Comparison of ENCODE assay signal across 8 cellular contexts in the genomic region with DNA sequence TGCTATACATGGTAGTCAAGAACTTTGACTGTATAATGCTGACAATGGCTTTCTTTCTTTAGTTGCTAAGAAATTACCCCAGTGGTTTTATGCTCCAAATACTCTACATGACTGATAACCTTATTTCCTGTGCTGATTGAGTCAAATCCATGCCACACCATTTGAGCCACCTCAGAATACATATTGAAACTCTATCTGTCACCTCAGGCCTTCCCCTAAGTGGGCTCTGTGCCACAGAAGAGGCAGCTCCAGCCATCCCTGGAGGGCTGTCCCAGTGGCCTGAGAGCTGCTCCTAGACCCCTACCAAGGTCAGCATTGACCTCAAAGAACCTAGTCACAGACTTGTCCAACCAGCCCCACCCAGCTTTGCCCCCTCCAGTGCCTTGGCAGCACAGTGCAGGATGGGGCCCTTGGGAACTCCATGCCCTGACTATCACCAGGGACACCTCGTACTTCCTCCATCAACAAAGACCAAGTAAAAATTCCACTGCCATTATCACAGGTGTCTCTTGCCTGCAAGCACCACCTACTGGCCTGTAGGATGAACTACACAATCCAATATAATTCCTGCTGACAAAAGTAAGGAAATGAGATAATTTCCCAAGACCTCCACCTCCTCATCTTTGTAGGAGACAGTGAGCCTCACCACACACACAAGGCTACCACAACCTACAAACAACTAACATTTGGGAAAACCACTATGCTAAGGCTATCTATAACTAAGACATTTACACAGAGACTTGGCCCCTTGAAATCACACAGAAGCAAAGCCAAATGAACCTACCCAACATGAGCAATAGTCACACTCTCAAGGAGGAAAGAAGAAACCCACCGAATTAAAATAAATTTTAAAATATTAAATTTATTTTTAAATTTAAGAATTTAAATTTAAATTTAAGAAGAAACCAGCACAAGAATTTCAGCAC.
DNase-seq lines count a peak whose midpoint lies in the region; ATAC-seq and TF ChIP-seq lines count a peak whose summit lies in the region.

No MANE protein-coding gene starts in this region.

- POLR2A ChIA-PET in GM10248 (lab: Yijun Ruan, JAX): no interaction called here

- H3K27me3 ChIP-seq in WERI-Rb-1 (ENCODE audit: insufficient read depth, low read depth, severe bottlenecking) (no peaks in the 10 kb centered on the region), right lobe of liver (no peaks in the 10 kb centered on the region)

- 22% methylated on average over 2 of the region's 2 CpGs for WGBS in right lobe of liver (ENCODE audit: insufficient coverage, low coverage, low lambda C conversion rate, missing lambda C conversion rate)

- TF ChIP-seq CTCF in GM10248 (IDR thresholded peaks at IDR 0.05; ENCODE audit: control extremely low read depth, extremely low read depth, low read depth, missing control alignments) (peak; percentile 54), WERI-Rb-1 (IDR thresholded peaks at IDR 0.05; ENCODE audit: low read depth, low read length) (peak; percentile 67), right lobe of liver (IDR thresholded peaks at IDR 0.05) (peak; percentile 44 to 56 (median 56))

- intact Hi-C loops in right lobe of liver (cut with DNase I): no loop called here
- intact Hi-C loops in activated T-helper 1 cell treated with anti-CD3 and anti-CD28 coated beads, Interleukin-12 subunit alpha, Interleukin-12 subunit beta, Interleukin-2, Interleukin-4 antibody, amounts not matched to agents 30 ng/mL and 10 ng/mL and 1 ng/mL, durations not matched to agents 14 hours and 24 hours and 36 hours (cut with micrococcal nuclease): loop anchor here (1.0 kb wide), 1 partner anchor 615 kb away; no protein-coding TSS in a partner anchor

- H3K36me3 ChIP-seq in WERI-Rb-1 (no peaks in the 10 kb centered on the region), right lobe of liver (no peaks in the 10 kb centered on the region)

- no peak overlapping the region for H3K27ac Mint-ChIP-seq in activated T-helper 1 cell treated with anti-CD3 and anti-CD28 coated beads, Interleukin-12 subunit alpha, Interleukin-12 subunit beta, Interleukin-2, Interleukin-4 antibody, amounts not matched to agents 30 ng/mL and 10 ng/mL and 1 ng/mL, durations not matched to agents 14 hours and 24 hours and 36 hours

- H3K4me3 ChIP-seq in WERI-Rb-1 (ENCODE audit: low read depth, low read length): no peak overlapping the region
- H3K4me3 ChIP-seq in right lobe of liver: no peak overlapping the region

- H3K4me1 Mint-ChIP-seq in activated T-helper 1 cell treated with anti-CD3 and anti-CD28 coated beads, Interleukin-12 subunit alpha, Interleukin-12 subunit beta, Interleukin-2, Interleukin-4 antibody, amounts not matched to agents 30 ng/mL and 10 ng/mL and 1 ng/mL, durations not matched to agents 14 hours and 24 hours and 36 hours (ENCODE audit: low read depth): no peaks in the 10 kb centered on the region

- H3K9me3 Mint-ChIP-seq in activated T-helper 1 cell treated with anti-CD3 and anti-CD28 coated beads, Interleukin-12 subunit alpha, Interleukin-12 subunit beta, Interleukin-2, Interleukin-4 antibody, amounts not matched to agents 30 ng/mL and 10 ng/mL and 1 ng/mL, durations not matched to agents 14 hours and 24 hours and 36 hours: peaks cover 12% of the 10 kb centered on the region

- H3K9me3 ChIP-seq in WERI-Rb-1 (ENCODE audit: severe bottlenecking): no peaks in the 10 kb centered on the region
- no peaks in the 10 kb centered on the region for H3K9me3 ChIP-seq in right lobe of liver

- ATAC-seq in GM21447 (IDR thresholded peaks at IDR 0.05; ENCODE audit: unreplicated experiment) (peak; percentile 80), HG03565 (IDR thresholded peaks at IDR 0.05; ENCODE audit: unreplicated experiment) (peak; percentile 66), right lobe of liver (peak; percentile 53 to 58 (median 56))

- no peak for DNase-seq in GM10248 (ENCODE audit: extremely low spot score)
- DNase-seq in WERI-Rb-1: no peak
- no peak for DNase-seq in right lobe of liver
- DNase-seq in NCI-H774 (lab: John Stamatoyannopoulos, UW): no peak
- no peak for DNase-seq in activated T-helper 1 cell treated with anti-CD3 and anti-CD28 coated beads, Interleukin-12 subunit alpha, Interleukin-12 subunit beta, Interleukin-2, Interleukin-4 antibody, amounts not matched to agents 30 ng/mL and 10 ng/mL and 1 ng/mL, durations not matched to agents 14 hours and 24 hours and 36 hours (ENCODE audit: low spot score)
- no peak for DNase-seq in middle frontal gyrus (ENCODE audit: extremely low spot score, low spot score)

- H3K36me3 Mint-ChIP-seq in activated T-helper 1 cell treated with anti-CD3 and anti-CD28 coated beads, Interleukin-12 subunit alpha, Interleukin-12 subunit beta, Interleukin-2, Interleukin-4 antibody, amounts not matched to agents 30 ng/mL and 10 ng/mL and 1 ng/mL, durations not matched to agents 14 hours and 24 hours and 36 hours (ENCODE audit: low read depth): no peaks in the 10 kb centered on the region

- H3K4me3 Mint-ChIP-seq in activated T-helper 1 cell treated with anti-CD3 and anti-CD28 coated beads, Interleukin-12 subunit alpha, Interleukin-12 subunit beta, Interleukin-2, Interleukin-4 antibody, amounts not matched to agents 30 ng/mL and 10 ng/mL and 1 ng/mL, durations not matched to agents 14 hours and 24 hours and 36 hours: no peak overlapping the region

- no peaks in the 10 kb centered on the region for H3K4me1 ChIP-seq in right lobe of liver

- no peak for TF ChIP-seq POLR2A in right lobe of liver (IDR thresholded peaks at IDR 0.05)

- H3K27me3 Mint-ChIP-seq in activated T-helper 1 cell treated with anti-CD3 and anti-CD28 coated beads, Interleukin-12 subunit alpha, Interleukin-12 subunit beta, Interleukin-2, Interleukin-4 antibody, amounts not matched to agents 30 ng/mL and 10 ng/mL and 1 ng/mL, durations not matched to agents 14 hours and 24 hours and 36 hours (ENCODE audit: insufficient read depth): no peaks in the 10 kb centered on the region

- CTCF ChIA-PET in GM10248 (lab: Yijun Ruan, JAX): interaction anchor here (1.2 to 1.5 kb wide), 2 partner anchors 9 to 11 kb away, joined by 3 to 5 read pairs; no protein-coding TSS in a partner anchor

- H3K27ac ChIP-seq in WERI-Rb-1 (no peak overlapping the region), right lobe of liver (no peak overlapping the region)
